Comparison of ENCODE assay signal across 20 cellular contexts in the genomic region with DNA sequence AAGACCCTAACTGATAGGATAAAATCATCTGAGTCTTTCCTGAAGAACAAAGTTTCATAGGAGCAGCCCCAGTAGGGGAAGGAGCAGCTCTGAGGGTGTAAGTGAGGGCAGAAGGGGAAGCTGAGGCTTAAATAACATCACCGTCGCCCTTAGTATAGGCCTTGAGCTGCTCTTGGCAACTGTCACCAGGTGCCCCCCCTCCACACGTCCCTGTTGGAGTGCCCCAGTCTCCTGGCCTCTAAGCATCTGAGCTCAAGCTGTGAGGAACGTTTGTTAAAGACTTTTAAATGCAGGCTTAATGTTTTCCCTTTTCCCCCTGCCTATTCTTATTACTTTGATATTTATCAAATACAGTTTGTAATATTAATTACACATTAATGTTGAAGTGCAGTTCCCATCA.
DNase-seq lines count a peak whose midpoint lies in the region; TF ChIP-seq lines count a peak whose summit lies in the region.
"Had no signal": no experiment of that assay in that cellular context is flagged by ENCODE, and none has a peak within 500 bp of the region (broad histone marks: within the 10 kb centered on the region; RNA-seq: fewer than 3 reads in every experiment).

No MANE protein-coding gene starts in this region.

- no peak overlapping the region for H2BK20ac ChIP-seq in H9 (ENCODE audit: low read depth, low read length, poor library complexity, severe bottlenecking)

- H3K9me3 ChIP-seq in H9 (ENCODE audit: control insufficient read depth, low read depth, low read length) (no peaks in the 10 kb centered on the region), NT2/D1 (ENCODE audit: insufficient read depth, low read length) (peaks cover 5% of the 10 kb centered on the region; the same call in 1 of the 2 replicates)
- no peaks in the 10 kb centered on the region for H3K9me3 ChIP-seq in effector memory CD4-positive, alpha-beta T cell (ENCODE audit: control insufficient read depth, low read length)
- H3K9me3 ChIP-seq: SK-N-SH had no signal

- H3K23me2 ChIP-seq in H9 (ENCODE audit: insufficient read length, low read depth, low read length, poor library complexity, severe bottlenecking), result no peaks in the 10 kb centered on the region

- H3K23ac ChIP-seq in H9 (ENCODE audit: insufficient read length, low read depth, low read length), result no peak overlapping the region

- no peaks in the 10 kb centered on the region for H3K36me3 Mint-ChIP-seq in H9 (ENCODE audit: insufficient read depth in 1 of 3, low read depth in 3 of 3)
- H3K36me3 Mint-ChIP-seq: CD14-positive monocyte had no signal

- H3K9me3 Mint-ChIP-seq in H9, result no peaks in the 10 kb centered on the region
- H3K9me3 Mint-ChIP-seq: T-helper 2 cell treated with Interferon-gamma antibody and Interleukin-4, amounts not matched to agents 5 μg/mL and 100 μg/mL, for 36 hours had no signal

- peaks cover 75 to 79% of the 10 kb centered on the region in 2 experiments for H3K4me1 Mint-ChIP-seq in H9
- H3K4me1 Mint-ChIP-seq: CD14-positive monocyte had no signal

- H4K20me1 ChIP-seq in H9 (ENCODE audit: control insufficient read depth, insufficient read depth, insufficient read length), result no peaks in the 10 kb centered on the region

- no peak for TF ChIP-seq CTCF in H9 (conservative IDR thresholded peaks at IDR 0.05)

- H3K36me3 ChIP-seq in NT2/D1 (ENCODE audit: insufficient read depth, insufficient read length, low read length), result no peaks in the 10 kb centered on the region
- no peaks in the 10 kb centered on the region for H3K36me3 ChIP-seq in effector memory CD4-positive, alpha-beta T cell (ENCODE audit: control insufficient read depth, insufficient read depth, low read length)

- peak; percentile 5 for DNase-seq in DMS 273 (lab: John Stamatoyannopoulos, UW; ENCODE audit: unreplicated experiment)
- DNase-seq in DMS 273 treated with DMSO at 0.1 percent for 48 hours (lab: John Stamatoyannopoulos, UW), result no peak
- peak; percentile 55 for DNase-seq in H9
- peak; percentile 40 for DNase-seq in NT2/D1 (ENCODE audit: low read depth, low spot score)
- DNase-seq in iPS-NIHi7 (ENCODE audit: extremely low spot score), result peak; percentile 41
- DNase-seq in effector memory CD4-positive, alpha-beta T cell, result no peak
- DNase-seq in HUDEP-2 (lab: John Stamatoyannopoulos, UW; ENCODE audit: unreplicated experiment in 76 of 76), result no peak
- DNase-seq in AG08395 (ENCODE audit: low spot score), result no peak
- DNase-seq: GF-D8, KBM-7, NCI-H2081 treated with DMSO at 0.1 percent for 48 hours, NCI-H226, NCI-H526, PC-3, RPMI8226, SHP77 treated with DMSO at 0.1 percent for 48 hours, SK-N-SH had no signal

- no peak overlapping the region for H3K56ac ChIP-seq in H9 (ENCODE audit: insufficient read length, low read depth, low read length)

- no peak overlapping the region for H3K4me2 ChIP-seq in H9 (ENCODE audit: insufficient read depth, insufficient read length, low read length)
- H3K4me2 ChIP-seq: SK-N-SH had no signal

- no peak overlapping the region for H3K14ac ChIP-seq in H9 (ENCODE audit: insufficient read depth, low read length)

- no peak overlapping the region for H3K4ac ChIP-seq in H9 (ENCODE audit: low read depth, low read length)

- no peak overlapping the region for H2BK12ac ChIP-seq in H9 (ENCODE audit: insufficient read length, low read depth, low read length)

- no peak overlapping the region for H4K91ac ChIP-seq in H9 (ENCODE audit: insufficient read length, low read depth, low read length)

- H3K79me1 ChIP-seq in H9 (ENCODE audit: insufficient read depth, low read depth, low read length, poor library complexity, severe bottlenecking), result no peaks in the 10 kb centered on the region

- no peak overlapping the region for H2BK120ac ChIP-seq in H9 (ENCODE audit: low read depth, low read length, poor library complexity, severe bottlenecking)

- H3K9ac ChIP-seq in H9 (ENCODE audit: extremely low read depth, insufficient read length, low read length) (no peak overlapping the region), NT2/D1 (ENCODE audit: insufficient read length, low read depth) (no peak overlapping the region)
- H3K9ac ChIP-seq: SK-N-SH had no signal

- no peak overlapping the region for H3K4me3 Mint-ChIP-seq in H9
- H3K4me3 Mint-ChIP-seq: CD14-positive monocyte; T-helper 2 cell treated with Interferon-gamma antibody and Interleukin-4, amounts not matched to agents 5 μg/mL and 100 μg/mL, for 36 hours had no signal

- no peak overlapping the region for H4K8ac ChIP-seq in H9 (replicated peaks; ENCODE audit: insufficient read length, low read depth, low read length)

- H3K27ac ChIP-seq in H9 (ENCODE audit: insufficient read length, low read depth, low read length), result no peak overlapping the region
- no peak overlapping the region for H3K27ac ChIP-seq in effector memory CD4-positive, alpha-beta T cell (ENCODE audit: insufficient read depth, low read length, poor library complexity, severe bottlenecking)
- H3K27ac ChIP-seq: 22Rv1 had no signal

- H3K27me3 ChIP-seq in H9 (ENCODE audit: insufficient read depth, low read length), result no peaks in the 10 kb centered on the region
- H3K27me3 ChIP-seq in NT2/D1 (ENCODE audit: insufficient read depth, insufficient read length), result no peaks in the 10 kb centered on the region
- no peaks in the 10 kb centered on the region for H3K27me3 ChIP-seq in effector memory CD4-positive, alpha-beta T cell (replicated peaks; ENCODE audit: control insufficient read depth, insufficient read depth, low read length, poor library complexity, severe bottlenecking)

- no peaks in the 10 kb centered on the region for H3K79me2 ChIP-seq in H9 (ENCODE audit: insufficient read depth, low read length)

- no peak overlapping the region for H3K18ac ChIP-seq in H9 (ENCODE audit: insufficient read length, low read depth, low read length)

- H3K27me3 Mint-ChIP-seq in H9 (ENCODE audit: low read depth), result no peaks in the 10 kb centered on the region

- no peak overlapping the region for H3T11ph ChIP-seq in H9 (ENCODE audit: low read length)

- no peak overlapping the region for H2AK5ac ChIP-seq in H9 (ENCODE audit: insufficient read length, low read length)

- H2AFZ ChIP-seq in H9 (ENCODE audit: low read length), result no peak overlapping the region

- no peak overlapping the region for H3K4me3 ChIP-seq in NT2/D1 (ENCODE audit: insufficient read length, low read depth)
- no peak overlapping the region for H3K4me3 ChIP-seq in effector memory CD4-positive, alpha-beta T cell (ENCODE audit: insufficient read depth, low read depth, low read length, poor library complexity, severe bottlenecking)

- no peak overlapping the region for H2BK15ac ChIP-seq in H9 (ENCODE audit: low read depth, low read length)

- no peak overlapping the region for H3K27ac Mint-ChIP-seq in H9
- H3K27ac Mint-ChIP-seq: CD14-positive monocyte; T-helper 2 cell treated with Interferon-gamma antibody and Interleukin-4, amounts not matched to agents 5 μg/mL and 100 μg/mL, for 36 hours had no signal

- H3K4me1 ChIP-seq in H9 (ENCODE audit: insufficient read depth, low read length) (peaks cover 13% of the 10 kb centered on the region; the same call in 1 of the 2 replicates), NT2/D1 (ENCODE audit: insufficient read depth, insufficient read length) (peaks cover 2% of the 10 kb centered on the region)
- H3K4me1 ChIP-seq in effector memory CD4-positive, alpha-beta T cell (ENCODE audit: control insufficient read depth, insufficient read depth, low read length, poor library complexity, severe bottlenecking), result no peaks in the 10 kb centered on the region

- H2BK5ac ChIP-seq in H9 (ENCODE audit: insufficient read length, low read length), result no peak overlapping the region

- H4K5ac ChIP-seq in H9 (ENCODE audit: insufficient read length, low read depth, low read length), result no peak overlapping the region

- WGBS in H9 (ENCODE audit: extremely low coverage, insufficient read length, low lambda C conversion rate), result no CpG with 5 or more reads among the region's 4 CpGs

Comparison
In these comparisons a context has a peak if more than half of its experiments do, and no peak if none do; other contexts are left out.
1. DNase-seq: peak in DMS 273 (single experiment), H9 (single experiment), NT2/D1 (single experiment) and iPS-NIHi7 (single experiment); none in DMS 273 treated with DMSO at 0.1 percent for 48 hours (single experiment), effector memory CD4-positive, alpha-beta T cell (0 of 3), HUDEP-2 (0 of 76) and AG08395 (single experiment).